30 cellular contexts compared by ENCODE assay signal in genomic region chr14:31408421-31408820, GRCh38.
"Had no signal": no experiment of that assay in that cellular context is flagged by ENCODE, and none has a peak within 500 bp of the region (broad histone marks: within the 10 kb centered on the region; RNA-seq: fewer than 3 reads in every experiment).

No MANE protein-coding gene starts in this region.

- DNase-seq: activated B cell treated with CpG ODN at 0.5 μM for 24 hours; activated CD4-positive, alpha-beta memory T cell treated with anti-CD3 and anti-CD28 coated beads for 36 hours; activated CD4-positive, alpha-beta T cell treated with anti-CD3 and anti-CD28 coated beads for 1 hour; activated CD4-positive, alpha-beta T cell treated with anti-CD3 and anti-CD28 coated beads for 48 hours; activated CD4-positive, alpha-beta T cell treated with anti-CD3 and anti-CD28 coated beads, Interleukin-2, amount 50 U/mL, for 1 hour; activated CD8-positive, alpha-beta memory T cell treated with anti-CD3 and anti-CD28 coated beads for 24 hours; activated gamma-delta T cell; activated naive CD4-positive, alpha-beta T cell; activated naive CD4-positive, alpha-beta T cell treated with anti-CD3 and anti-CD28 coated beads, Interleukin-2, amount 50 U/mL, for 16 hours; activated naive CD8-positive, alpha-beta T cell treated with anti-CD3 and anti-CD28 coated beads, Interleukin-2, amount 10 ng/mL, durations not matched to agents 7 days and 5 days; activated T-cell treated with anti-CD3 and anti-CD28 coated beads, Interleukin-2, amount 50 U/mL, for 4 hours; amniotic stem cell; anterior cingulate cortex; brain microvascular endothelial cell; dorsolateral prefrontal cortex; effector memory CD4-positive, alpha-beta T cell; endodermal cell; foreskin keratinocyte; gastrocnemius medialis; glutamatergic neuron; heart left ventricle; T-helper 1 cell; T-helper 17 cell; T1000; WERI-Rb-1 had no signal

- H3K4me3 ChIP-seq: coronary artery, dorsolateral prefrontal cortex, gastrocnemius medialis, heart left ventricle had no signal

- ATAC-seq: activated T-cell treated with anti-CD3 and anti-CD28 coated beads, Interleukin-2, amount 50 U/mL, for 4 hours; esophagus mucosa; foreskin keratinocyte; gastrocnemius medialis; heart left ventricle; T-helper 17 cell had no signal

- H3K27ac Mint-ChIP-seq: activated B cell treated with CpG ODN at 0.5 μM for 24 hours; activated CD4-positive, alpha-beta memory T cell treated with anti-CD3 and anti-CD28 coated beads for 36 hours; activated naive CD8-positive, alpha-beta T cell treated with anti-CD3 and anti-CD28 coated beads, Interleukin-2, amount 10 ng/mL, durations not matched to agents 7 days and 5 days; endodermal cell; T-helper 17 cell; T-helper 2 cell treated with Interferon-gamma antibody and Interleukin-4, amounts not matched to agents 5 μg/mL and 100 μg/mL, for 36 hours had no signal

- H3K4me3 Mint-ChIP-seq: activated B cell treated with CpG ODN at 0.5 μM for 24 hours; activated CD4-positive, alpha-beta memory T cell treated with anti-CD3 and anti-CD28 coated beads for 36 hours; activated naive CD8-positive, alpha-beta T cell treated with anti-CD3 and anti-CD28 coated beads, Interleukin-2, amount 10 ng/mL, durations not matched to agents 7 days and 5 days; activated T-cell treated with anti-CD3 and anti-CD28 coated beads, Interleukin-2, amount 50 U/mL, for 4 hours; central memory CD8-positive, alpha-beta T cell; dendritic cell treated with granulocyte-macrophage colony-stimulating factor and Interleukin-4, amounts not matched to agents 40 ng/mL and 50 ng/mL, for 4 days; endodermal cell; T-helper 17 cell; T-helper 2 cell treated with Interferon-gamma antibody and Interleukin-4, amounts not matched to agents 5 μg/mL and 100 μg/mL, for 36 hours had no signal

- H3K36me3 Mint-ChIP-seq: activated CD4-positive, alpha-beta memory T cell treated with anti-CD3 and anti-CD28 coated beads for 36 hours had no signal

- H3K9me3 Mint-ChIP-seq: activated B cell treated with CpG ODN at 0.5 μM for 24 hours; activated CD4-positive, alpha-beta memory T cell treated with anti-CD3 and anti-CD28 coated beads for 36 hours; activated naive CD8-positive, alpha-beta T cell treated with anti-CD3 and anti-CD28 coated beads, Interleukin-2, amount 10 ng/mL, durations not matched to agents 7 days and 5 days; activated T-cell treated with anti-CD3 and anti-CD28 coated beads, Interleukin-2, amount 50 U/mL, for 4 hours; central memory CD8-positive, alpha-beta T cell; dendritic cell treated with granulocyte-macrophage colony-stimulating factor and Interleukin-4, amounts not matched to agents 40 ng/mL and 50 ng/mL, for 4 days; endodermal cell; T-helper 2 cell treated with Interferon-gamma antibody and Interleukin-4, amounts not matched to agents 5 μg/mL and 100 μg/mL, for 36 hours had no signal

- H3K27me3 Mint-ChIP-seq: activated B cell treated with CpG ODN at 0.5 μM for 24 hours; activated CD4-positive, alpha-beta memory T cell treated with anti-CD3 and anti-CD28 coated beads for 36 hours; activated naive CD8-positive, alpha-beta T cell treated with anti-CD3 and anti-CD28 coated beads, Interleukin-2, amount 10 ng/mL, durations not matched to agents 7 days and 5 days; central memory CD8-positive, alpha-beta T cell; dendritic cell treated with granulocyte-macrophage colony-stimulating factor and Interleukin-4, amounts not matched to agents 40 ng/mL and 50 ng/mL, for 4 days; T-helper 17 cell had no signal

- H3K4me1 Mint-ChIP-seq: central memory CD8-positive, alpha-beta T cell had no signal
